In genomic region chr13:21119526-21119925, GRCh38 we compare ENCODE assay signal across 22 cellular contexts.
"Had no signal": no experiment of that assay in that cellular context is flagged by ENCODE, and none has a peak within 500 bp of the region (broad histone marks: within the 10 kb centered on the region; RNA-seq: fewer than 3 reads in every experiment).

No MANE protein-coding gene starts in this region.

- H3K9me3 ChIP-seq: gastrocnemius medialis, neutrophil, right lobe of liver, suprapubic skin, transverse colon, upper lobe of right lung, uterus had no signal

- H3K36me3 ChIP-seq: gastrocnemius medialis, neutrophil, right lobe of liver, suprapubic skin, transverse colon, upper lobe of right lung, uterus had no signal

- H3K27ac ChIP-seq: gastrocnemius medialis, parathyroid adenoma, right lobe of liver, suprapubic skin, transverse colon, upper lobe of right lung, uterus had no signal

- H3K4me3 ChIP-seq: gastrocnemius medialis, lung, right lobe of liver, smooth muscle cell, suprapubic skin, transverse colon, upper lobe of right lung, uterus had no signal

- FAIRE-seq: keratinocyte had no signal

- ATAC-seq: effector memory CD8-positive, alpha-beta T cell; gastrocnemius medialis; left lobe of liver; natural killer cell treated with Interleukin-12 subunit alpha and Interleukin-12 subunit beta and Interleukin-15 and Interleukin-18, amount 100 ng/mL, for 72 hours; right lobe of liver; stimulated activated naive CD8-positive, alpha-beta T cell treated with anti-CD3 and anti-CD28 coated beads, Interleukin-15, amount 100 ng/mL, for 72 hours; upper lobe of right lung had no signal

- H3K4me1 ChIP-seq: gastrocnemius medialis, parathyroid adenoma, right lobe of liver, suprapubic skin, transverse colon, upper lobe of right lung, uterus had no signal

- DNase-seq: cortex of kidney; effector memory CD8-positive, alpha-beta T cell; gastrocnemius medialis; head of caudate nucleus; right lobe of liver; stimulated activated CD4-positive, alpha-beta T cell treated with anti-CD3 and anti-CD28 coated beads, Interleukin-12 subunit alpha, Interleukin-12 subunit beta, amount 100 ng/mL, for 4 hours; stimulated activated CD4-positive, alpha-beta T cell treated with anti-CD3 and anti-CD28 coated beads, Interleukin-1b, Interleukin-23, amount 100 ng/mL, for 48 hours; stimulated activated CD4-positive, alpha-beta T cell treated with anti-CD3 and anti-CD28 coated beads, Interleukin-4, amount 100 ng/mL, for 1 hour; stimulated activated CD8-positive, alpha-beta memory T cell treated with anti-CD3 and anti-CD28 coated beads, Interleukin-4, amount 100 ng/mL, for 48 hours; stimulated activated naive CD4-positive, alpha-beta T cell; stimulated activated naive CD8-positive, alpha-beta T cell treated with anti-CD3 and anti-CD28 coated beads, Interleukin-15, amount 100 ng/mL, for 72 hours; transverse colon; upper lobe of right lung; uterus had no signal

- H3K27me3 ChIP-seq: gastrocnemius medialis, neutrophil, right lobe of liver, suprapubic skin, transverse colon, upper lobe of right lung, uterus had no signal
